In genomic region chr4:6926681-6927478, GRCh38 we compare ENCODE assay signal across 8 cellular contexts. TPM values are rescaled to one million over a fixed set of nuclear protein-coding genes. Genes with fewer than 3 reads are reported as not detected.
DNase-seq lines count a peak whose midpoint lies in the region; ATAC-seq and TF ChIP-seq lines count a peak whose summit lies in the region.

No MANE protein-coding gene starts in this region.

- H3K4me1 ChIP-seq in DND-41 (ENCODE audit: insufficient read depth, low read length): no peaks in the 10 kb centered on the region
- H3K4me1 ChIP-seq in fibroblast of lung (ENCODE audit: control insufficient read depth, extremely low read depth, insufficient read depth, low read length): peaks cover 2% of the 10 kb centered on the region
- H3K4me1 ChIP-seq in sigmoid colon: peaks cover 0 to 27% (median 0%) of the 10 kb centered on the region in 4 donors

- DNase-seq in DND-41 (peak; percentile 43), fibroblast of lung (ENCODE audit: low read depth in 2 of 2) (peak; percentile 66 to 76), sigmoid colon (no peak), dorsolateral prefrontal cortex (no peak), dedifferentiated amniotic fluid mesenchymal stem cell (ENCODE audit: extremely low spot score) (no peak), superior temporal gyrus (ENCODE audit: extremely low spot score) (no peak)
- DNase-seq in activated CD4-positive, alpha-beta T cell treated with anti-CD3 and anti-CD28 coated beads, Interleukin-2, amount 10 ng/mL, durations not matched to agents 24 days and 14 days: peak; percentile 87

- H3K4me1 Mint-ChIP-seq in activated CD4-positive, alpha-beta T cell treated with anti-CD3 and anti-CD28 coated beads, Interleukin-2, amount 10 ng/mL, durations not matched to agents 24 days and 14 days: peaks cover 58% of the 10 kb centered on the region

- TF ChIP-seq POLR2A in sigmoid colon (IDR thresholded peaks at IDR 0.05): peak in 1 of 2 donors; percentile 56

- H3K9me3 ChIP-seq in DND-41 (ENCODE audit: insufficient read depth, low read length, severe bottlenecking): no peaks in the 10 kb centered on the region
- no peaks in the 10 kb centered on the region for H3K9me3 ChIP-seq in fibroblast of lung (ENCODE audit: control insufficient read depth, insufficient read depth, low read depth, low read length)
- no peaks in the 10 kb centered on the region for H3K9me3 ChIP-seq in sigmoid colon

- H3K4me2 ChIP-seq in DND-41 (ENCODE audit: insufficient read depth, low read length) (no peak overlapping the region), fibroblast of lung (ENCODE audit: extremely low read depth, insufficient read depth, low read length) (peak overlapping the region; percentile 23)

- ATAC-seq in DND-41 (ENCODE audit: insufficient read depth, low read depth) (peak; percentile 79), HG03439 (IDR thresholded peaks at IDR 0.05; ENCODE audit: unreplicated experiment) (no peak)

- no peaks in the 10 kb centered on the region for H3K9me3 Mint-ChIP-seq in activated CD4-positive, alpha-beta T cell treated with anti-CD3 and anti-CD28 coated beads, Interleukin-2, amount 10 ng/mL, durations not matched to agents 24 days and 14 days

- H3K27ac ChIP-seq in DND-41 (ENCODE audit: low read length) (no peak overlapping the region), fibroblast of lung (ENCODE audit: insufficient read depth, low read length) (no peak overlapping the region), sigmoid colon (peak overlapping the region; percentile 14 to 59 (median 47)), dorsolateral prefrontal cortex (peak overlapping the region in 22 of 59 donors; percentile 4 to 75 (median 52))

- H3K9ac ChIP-seq in DND-41 (ENCODE audit: low read depth, low read length) (no peak overlapping the region), fibroblast of lung (ENCODE audit: insufficient read depth, low read length) (no peak overlapping the region)

- H3K36me3 Mint-ChIP-seq in activated CD4-positive, alpha-beta T cell treated with anti-CD3 and anti-CD28 coated beads, Interleukin-2, amount 10 ng/mL, durations not matched to agents 24 days and 14 days (ENCODE audit: low read depth): peaks cover 61% of the 10 kb centered on the region

- intact Hi-C loops in activated CD4-positive, alpha-beta T cell treated with anti-CD3 and anti-CD28 coated beads, Interleukin-2, amount 10 ng/mL, durations not matched to agents 24 days and 14 days (cut with micrococcal nuclease): loop anchor here (1.0 kb wide), 1 partner anchor 15 kb away; no protein-coding TSS in a partner anchor
- intact Hi-C loops in sigmoid colon (cut with DNase I): no loop called here
- intact Hi-C loops in dorsolateral prefrontal cortex (cut with DNase I): no loop called here

- H4K20me1 ChIP-seq in DND-41 (ENCODE audit: insufficient read depth, low read length): peaks cover 55% of the 10 kb centered on the region
- H4K20me1 ChIP-seq in fibroblast of lung (ENCODE audit: control insufficient read depth, extremely low read depth, insufficient read depth, low read length): no peaks in the 10 kb centered on the region

- WGBS in sigmoid colon, 2 donors: 14 to 51% methylated on average over 13 of the region's 13 CpGs

- TF ChIP-seq EP300 in sigmoid colon (IDR thresholded peaks at IDR 0.05): no peak

- H3K79me2 ChIP-seq in DND-41 (ENCODE audit: insufficient read depth, low read length): peaks cover 57% of the 10 kb centered on the region
- H3K79me2 ChIP-seq in fibroblast of lung (ENCODE audit: control insufficient read depth, insufficient read depth, low read length): no peaks in the 10 kb centered on the region

- H3K4me3 ChIP-seq in DND-41 (ENCODE audit: low read depth in 1 of 2, low read length in 2 of 2): no peak overlapping the region
- H3K4me3 ChIP-seq in fibroblast of lung (replicated peaks in 1 of 4; ENCODE audit: control extremely low read depth in 1 of 4, insufficient read depth in 1 of 4, low read depth in 3 of 4, low read length in 4 of 4): no peak overlapping the region
- no peak overlapping the region for H3K4me3 ChIP-seq in sigmoid colon
- no peak overlapping the region for H3K4me3 ChIP-seq in dorsolateral prefrontal cortex

- peak overlapping the region; percentile 48 for H3K27ac Mint-ChIP-seq in activated CD4-positive, alpha-beta T cell treated with anti-CD3 and anti-CD28 coated beads, Interleukin-2, amount 10 ng/mL, durations not matched to agents 24 days and 14 days

- H3K4me3 Mint-ChIP-seq in activated CD4-positive, alpha-beta T cell treated with anti-CD3 and anti-CD28 coated beads, Interleukin-2, amount 10 ng/mL, durations not matched to agents 24 days and 14 days: peak overlapping the region; percentile 68

- H3K27me3 ChIP-seq in DND-41 (ENCODE audit: insufficient read depth, low read length, poor library complexity): no peaks in the 10 kb centered on the region
- H3K27me3 ChIP-seq in fibroblast of lung (ENCODE audit: control insufficient read depth, insufficient read depth, low read length): no peaks in the 10 kb centered on the region
- no peaks in the 10 kb centered on the region for H3K27me3 ChIP-seq in sigmoid colon
- no peaks in the 10 kb centered on the region for H3K27me3 ChIP-seq in dorsolateral prefrontal cortex

- no peak overlapping the region for H2AFZ ChIP-seq in DND-41 (ENCODE audit: low read depth, low read length)
- H2AFZ ChIP-seq in fibroblast of lung (ENCODE audit: low read length): peak overlapping the region; percentile 36

- H3K27me3 Mint-ChIP-seq in activated CD4-positive, alpha-beta T cell treated with anti-CD3 and anti-CD28 coated beads, Interleukin-2, amount 10 ng/mL, durations not matched to agents 24 days and 14 days: no peaks in the 10 kb centered on the region

- TF ChIP-seq CTCF in DND-41 (IDR thresholded peaks at IDR 0.05; ENCODE audit: borderline replicate concordance, extremely low read depth, low read length, poor library complexity, severe bottlenecking): no peak
- TF ChIP-seq CTCF in fibroblast of lung (conservative IDR thresholded peaks at IDR 0.05 in 1 of 2, IDR thresholded peaks at IDR 0.05 in 1 of 2; ENCODE audit: low read depth in 1 of 2, low read length in 2 of 2): no peak
- TF ChIP-seq CTCF in sigmoid colon (IDR thresholded peaks at IDR 0.05): no peak
- no peak for TF ChIP-seq CTCF in dorsolateral prefrontal cortex (IDR thresholded peaks at IDR 0.05 in 54 of 56, conservative IDR thresholded peaks at IDR 0.05 in 2 of 56; ENCODE audit: low read depth in 1 of 56, partially characterized antibody in 56 of 56)

- H3K36me3 ChIP-seq in DND-41 (ENCODE audit: insufficient read depth, low read length) (peaks cover 44% of the 10 kb centered on the region), fibroblast of lung (ENCODE audit: control insufficient read depth, insufficient read depth, low read length) (peaks cover 3% of the 10 kb centered on the region), sigmoid colon (peaks cover 7 to 16% (median 12%) of the 10 kb centered on the region in 4 donors)

RNA-seq across cellular contexts. Expression of gene TBC1D14, which starts 17.3 kb away (rescaled TPM):
- total RNA-seq in activated CD4-positive, alpha-beta T cell treated with anti-CD3 and anti-CD28 coated beads, Interleukin-2, amount 10 ng/mL, durations not matched to agents 24 days and 14 days: 47.2 and 47.3 TPM in 2 replicates
- total RNA-seq in fibroblast of lung (37.7 and 38.5 TPM in 2 replicates), sigmoid colon (10 to 100 TPM; 26.3 to 46.4 (median 32.6) TPM), dorsolateral prefrontal cortex (10 to 100 TPM; 44.0 to 85.9 (median 62.0) TPM)
- polyA plus RNA-seq in fibroblast of lung (26.9 and 27.7 TPM in 2 replicates), sigmoid colon (10 to 100 TPM; 19.2 to 38.5 (median 22.2) TPM)
- 20.2 and 21.8 TPM in 2 replicates for polyA plus RNA-seq in fibroblast of lung (2012)
- polyA minus RNA-seq in fibroblast of lung (ENCODE audit: low replicate concordance): 32.5 and 45.1 TPM in 2 replicates

Comparison
In these comparisons a context has a peak if more than half of its experiments do, and no peak if none do; other contexts are left out.
1. DNase-seq: peak in DND-41 (single experiment), activated CD4-positive, alpha-beta T cell treated with anti-CD3 and anti-CD28 coated beads, Interleukin-2, amount 10 ng/mL, durations not matched to agents 24 days and 14 days (single experiment) and fibroblast of lung (2 of 2); none in sigmoid colon (single experiment), dorsolateral prefrontal cortex (0 of 10), dedifferentiated amniotic fluid mesenchymal stem cell (single experiment) and superior temporal gyrus (single experiment).
2. H3K27ac ChIP-seq: peak in sigmoid colon (4 of 4); none in DND-41 (single experiment) and fibroblast of lung (single experiment).